In genomic region chr22:31217890-31218287, GRCh38 we compare ENCODE assay signal across 10 cellular contexts. TPM values are rescaled to one million over a fixed set of nuclear protein-coding genes. Genes with fewer than 3 reads are reported as not detected.
DNase-seq lines count a peak whose midpoint lies in the region; ATAC-seq and TF ChIP-seq lines count a peak whose summit lies in the region.
"Had no signal": no experiment of that assay in that cellular context is flagged by ENCODE, and none has a peak within 500 bp of the region (broad histone marks: within the 10 kb centered on the region; RNA-seq: fewer than 3 reads in every experiment).

No MANE protein-coding gene starts in this region.

- peak overlapping the region; percentile 69 for H3K27ac Mint-ChIP-seq in activated naive CD4-positive, alpha-beta T cell treated with anti-CD3 and anti-CD28 coated beads, Interleukin-2, amount 50 U/mL, for 24 hours
- H3K27ac Mint-ChIP-seq in activated naive CD4-positive, alpha-beta T cell treated with anti-CD3 and anti-CD28 coated beads, Interleukin-2, amount 50 U/mL, for 72 hours, result peak overlapping the region in 1 of 2 donors; percentile 77
- peak overlapping the region; percentile 25 to 91 (median 53) for H3K27ac Mint-ChIP-seq in naive thymus-derived CD4-positive, alpha-beta T cell

- H3K27ac ChIP-seq in coronary artery (peak overlapping the region; percentile 14 to 77), transverse colon (peak overlapping the region; percentile 86 to 90 (median 88))
- peak overlapping the region; percentile 24 for H3K27ac ChIP-seq in naive thymus-derived CD4-positive, alpha-beta T cell (ENCODE audit: low read depth, low read length)

- no peak for TF ChIP-seq CTCF in coronary artery (IDR thresholded peaks at IDR 0.05)
- no peak for TF ChIP-seq CTCF in transverse colon (IDR thresholded peaks at IDR 0.05)

- intact Hi-C loops in naive thymus-derived CD4-positive, alpha-beta T cell (cut with micrococcal nuclease), result no loop called here
- intact Hi-C loops in transverse colon (cut with DNase I; ENCODE audit: low total_unique reads), result no loop called here

- H3K27me3 Mint-ChIP-seq in activated naive CD4-positive, alpha-beta T cell treated with anti-CD3 and anti-CD28 coated beads, Interleukin-2, amount 50 U/mL, for 24 hours, result no peaks in the 10 kb centered on the region
- H3K27me3 Mint-ChIP-seq in naive thymus-derived CD4-positive, alpha-beta T cell, result no peaks in the 10 kb centered on the region

- H3K9me3 ChIP-seq in naive thymus-derived CD4-positive, alpha-beta T cell (ENCODE audit: control insufficient read depth in 2 of 3, low read length in 3 of 3), result no peaks in the 10 kb centered on the region
- no peaks in the 10 kb centered on the region for H3K9me3 ChIP-seq in transverse colon

- H3K36me3 Mint-ChIP-seq in activated naive CD4-positive, alpha-beta T cell treated with anti-CD3 and anti-CD28 coated beads, Interleukin-2, amount 50 U/mL, for 24 hours, result peaks cover 5% of the 10 kb centered on the region
- peaks cover 0 to 6% of the 10 kb centered on the region in 2 donors for H3K36me3 Mint-ChIP-seq in activated naive CD4-positive, alpha-beta T cell treated with anti-CD3 and anti-CD28 coated beads, Interleukin-2, amount 50 U/mL, for 72 hours
- H3K36me3 Mint-ChIP-seq in naive thymus-derived CD4-positive, alpha-beta T cell, result peaks cover 0 to 12% (median 4%) of the 10 kb centered on the region in 5 donors

- DNase-seq in activated naive CD4-positive, alpha-beta T cell treated with anti-CD3 and anti-CD28 coated beads, Interleukin-2, amount 50 U/mL, for 72 hours (ENCODE audit: low spot score in 2 of 2), result no peak
- DNase-seq in coronary artery (ENCODE audit: low spot score) (no peak), transverse colon (no peak), AML-193 (lab: John Stamatoyannopoulos, UW) (no peak), KG1 (lab: John Stamatoyannopoulos, UW) (no peak)
- no peak for DNase-seq in naive thymus-derived CD4-positive, alpha-beta T cell
- DNase-seq in stimulated activated CD4-positive, alpha-beta T cell treated with anti-CD3 and anti-CD28 coated beads, Interleukin-1b, Interleukin-23, amount 100 ng/mL, for 48 hours, result no peak
- DNase-seq: activated effector memory CD4-positive, alpha-beta T cell treated with anti-CD3 and anti-CD28 coated beads, Interleukin-2, amount 50 U/mL, for 16 hours; midbrain had no signal

- WGBS in transverse colon (ENCODE audit: low coverage in 1 of 2), 2 donors, result 23 to 33% methylated on average over 2 of the region's 2 CpGs

- in situ Hi-C loops in transverse colon (cut with MboI; ENCODE audit: low pct_ligation_motif_present in 1 of 4, low pct_unique_long_range_greater_than_20kb in 1 of 4, low sequenced_read_pairs in 3 of 4), result no loop called here

- H3K27me3 ChIP-seq in naive thymus-derived CD4-positive, alpha-beta T cell (ENCODE audit: control insufficient read depth in 2 of 2, insufficient read depth in 2 of 2, low read length in 2 of 2), result no peaks in the 10 kb centered on the region
- no peaks in the 10 kb centered on the region for H3K27me3 ChIP-seq in transverse colon

- POLR2A ChIA-PET in naive thymus-derived CD4-positive, alpha-beta T cell (lab: Charles Lee), result interaction anchor here (1.1 to 5.6 kb wide), 7 partner anchors 11 to 74 kb away, joined by 3 to 30 read pairs (median 3); partner anchors contain the start of gene PIK3IP1

- TF ChIP-seq POLR2A in transverse colon (IDR thresholded peaks at IDR 0.05), result no peak

- CTCF ChIA-PET in naive thymus-derived CD4-positive, alpha-beta T cell (lab: Charles Lee), result interaction anchor here (1.0 to 2.6 kb wide), 4 partner anchors 9 to 55 kb away, joined by 4 to 13 read pairs (median 8); no protein-coding TSS in a partner anchor

- peaks cover 67% of the 10 kb centered on the region for H3K4me1 Mint-ChIP-seq in activated naive CD4-positive, alpha-beta T cell treated with anti-CD3 and anti-CD28 coated beads, Interleukin-2, amount 50 U/mL, for 24 hours
- H3K4me1 Mint-ChIP-seq in naive thymus-derived CD4-positive, alpha-beta T cell, result peaks cover 47 to 74% (median 62%) of the 10 kb centered on the region in 7 donors

- H3K4me3 Mint-ChIP-seq in activated naive CD4-positive, alpha-beta T cell treated with anti-CD3 and anti-CD28 coated beads, Interleukin-2, amount 50 U/mL, for 24 hours, result no peak overlapping the region
- peak overlapping the region in 6 of 10 donors; percentile 3 to 75 (median 23) for H3K4me3 Mint-ChIP-seq in naive thymus-derived CD4-positive, alpha-beta T cell

- H3K36me3 ChIP-seq in naive thymus-derived CD4-positive, alpha-beta T cell (ENCODE audit: control insufficient read depth in 2 of 3, insufficient read depth in 3 of 3, low read length in 3 of 3), result no peaks in the 10 kb centered on the region
- no peaks in the 10 kb centered on the region for H3K36me3 ChIP-seq in transverse colon

- no peak for TF ChIP-seq EP300 in transverse colon (IDR thresholded peaks at IDR 0.05; ENCODE audit: low read depth)

- no peaks in the 10 kb centered on the region for H3K9me3 Mint-ChIP-seq in activated naive CD4-positive, alpha-beta T cell treated with anti-CD3 and anti-CD28 coated beads, Interleukin-2, amount 50 U/mL, for 24 hours
- H3K9me3 Mint-ChIP-seq in activated naive CD4-positive, alpha-beta T cell treated with anti-CD3 and anti-CD28 coated beads, Interleukin-2, amount 50 U/mL, for 72 hours, result no peaks in the 10 kb centered on the region
- no peaks in the 10 kb centered on the region for H3K9me3 Mint-ChIP-seq in naive thymus-derived CD4-positive, alpha-beta T cell

- peaks cover 7 to 19% of the 10 kb centered on the region in 2 donors for H3K4me1 ChIP-seq in naive thymus-derived CD4-positive, alpha-beta T cell (ENCODE audit: control insufficient read depth in 2 of 2, insufficient read depth in 2 of 2, low read length in 2 of 2)
- H3K4me1 ChIP-seq in transverse colon, result peaks cover 11 to 100% (median 65%) of the 10 kb centered on the region in 4 donors

- ATAC-seq in activated naive CD4-positive, alpha-beta T cell treated with anti-CD3 and anti-CD28 coated beads, Interleukin-2, amount 50 U/mL, for 72 hours, result no peak
- no peak for ATAC-seq in naive thymus-derived CD4-positive, alpha-beta T cell

- H3K4me3 ChIP-seq in coronary artery (no peak overlapping the region), transverse colon (no peak overlapping the region)
- no peak overlapping the region for H3K4me3 ChIP-seq in naive thymus-derived CD4-positive, alpha-beta T cell (ENCODE audit: low read length)

RNA-seq across cellular contexts. Expression of gene LIMK2, which starts 5.8 kb away (rescaled TPM):
- 10 to 100 TPM; 46.8 to 66.2 TPM for total RNA-seq in activated naive CD4-positive, alpha-beta T cell treated with anti-CD3 and anti-CD28 coated beads, Interleukin-2, amount 50 U/mL, for 72 hours
- 10 to 100 TPM; 18.3 to 49.9 (median 28.8) TPM for total RNA-seq in naive thymus-derived CD4-positive, alpha-beta T cell
- 10 to 100 TPM; 13.1 to 25.3 TPM for polyA plus RNA-seq in naive thymus-derived CD4-positive, alpha-beta T cell
- total RNA-seq in transverse colon, result 100 to 1,000 TPM; 124 to 283 (median 210) TPM

RNA-seq across cellular contexts. Expression of gene RNF185, which starts 57.9 kb away (rescaled TPM):
- 10 to 100 TPM; 14.5 to 23.9 TPM for total RNA-seq in activated naive CD4-positive, alpha-beta T cell treated with anti-CD3 and anti-CD28 coated beads, Interleukin-2, amount 50 U/mL, for 72 hours
- total RNA-seq in naive thymus-derived CD4-positive, alpha-beta T cell, result 10 to 100 TPM; 10.6 to 28.5 (median 23.5) TPM
- 10 to 100 TPM; 18.1 to 27.2 TPM for polyA plus RNA-seq in naive thymus-derived CD4-positive, alpha-beta T cell
- 10 to 100 TPM; 18.5 to 52.4 (median 32.3) TPM for total RNA-seq in transverse colon

Comparison
In these comparisons a context has a peak if more than half of its experiments do, and no peak if none do; other contexts are left out.
1. H3K27ac ChIP-seq: peak in every context shown above with its lines; median percentile 88 in transverse colon; 46 in coronary artery; 24 in naive thymus-derived CD4-positive, alpha-beta T cell.